In the genomic region with DNA sequence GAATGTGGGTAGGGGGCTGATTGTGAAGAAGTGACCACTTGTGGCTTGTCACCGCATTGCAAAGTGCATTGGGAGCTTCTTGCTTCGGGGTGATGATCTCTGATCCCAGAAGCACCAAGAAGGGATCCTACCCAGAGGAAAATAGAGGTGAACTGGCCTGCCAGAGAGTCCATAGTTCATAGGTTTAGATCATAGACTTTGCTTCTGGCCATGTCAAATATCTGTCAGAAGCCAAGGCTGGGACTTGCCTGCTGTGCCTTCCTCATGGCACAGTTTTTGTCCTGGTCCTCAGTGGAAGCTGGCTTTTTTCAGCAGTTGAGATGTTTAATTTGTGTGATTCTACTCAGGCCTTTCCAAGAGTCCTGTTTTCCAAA, we compare ENCODE assay signal across 8 cellular contexts. TPM values are rescaled to one million over a fixed set of nuclear protein-coding genes. Genes with fewer than 3 reads are reported as not detected.
A peak's percentile ranks its signal among the peaks of the same experiment; 100 is the strongest.
DNase-seq lines count a peak whose midpoint lies in the region; ATAC-seq and TF ChIP-seq lines count a peak whose summit lies in the region.

No MANE protein-coding gene starts in this region.

- intact Hi-C loops in Panc1 (cut with micrococcal nuclease; ENCODE audit: unreplicated experiment), result no loop called here
- intact Hi-C loops in esophagus squamous epithelium (cut with DNase I), result no loop called here
- intact Hi-C loops in prostate gland (cut with DNase I), result no loop called here

- H3K4me3 ChIP-seq in GM06990 (replicated peaks; ENCODE audit: low read depth, low read length) (peak overlapping the region; percentile 92), Panc1 (ENCODE audit: low read depth in 2 of 2, low read length in 2 of 2) (peak overlapping the region; percentile 86 to 95), esophagus squamous epithelium (peak overlapping the region; percentile 92 to 99 (median 96)), prostate gland (peak overlapping the region; percentile 72 to 97)

- H3K36me3 ChIP-seq in GM06990 (ENCODE audit: control insufficient read depth, insufficient read depth, low read length), result peaks cover 20% of the 10 kb centered on the region
- H3K36me3 ChIP-seq in Panc1 (ENCODE audit: control insufficient read depth, insufficient read depth, low read length), result peaks cover 11% of the 10 kb centered on the region; the same call in 1 of the 2 replicates
- H3K36me3 ChIP-seq in esophagus squamous epithelium, result peaks cover 22 to 33% (median 23%) of the 10 kb centered on the region in 3 donors
- peaks cover 19 to 26% of the 10 kb centered on the region in 2 donors for H3K36me3 ChIP-seq in prostate gland

- TF ChIP-seq POLR2A in esophagus squamous epithelium (IDR thresholded peaks at IDR 0.05) (no peak), prostate gland (IDR thresholded peaks at IDR 0.05) (no peak)

- in situ Hi-C loops in Panc1 (cut with HindIII; ENCODE audit: low pct_unique_long_range_greater_than_20kb, low sequenced_read_pairs), result no loop called here

- ATAC-seq in Panc1 (no peak), HG02870 (IDR thresholded peaks at IDR 0.05; ENCODE audit: unreplicated experiment) (no peak), HG03095 (IDR thresholded peaks at IDR 0.05; ENCODE audit: unreplicated experiment) (no peak)

- TSS peak; percentile 61 for BruUV-seq in Panc1 (replicated peaks; lab: Mats Ljungman, UMichigan)

- TF ChIP-seq CTCF in GM06990 (IDR thresholded peaks at IDR 0.05; ENCODE audit: insufficient read depth, low read length, poor library complexity, severe bottlenecking) (no peak), Panc1 (IDR thresholded peaks at IDR 0.05) (no peak), esophagus squamous epithelium (IDR thresholded peaks at IDR 0.05) (no peak), prostate gland (IDR thresholded peaks at IDR 0.05) (no peak), GM10266 (IDR thresholded peaks at IDR 0.05; ENCODE audit: control insufficient read depth, insufficient read depth, low read depth, missing control alignments) (no peak)

- H3K27ac ChIP-seq in Panc1 (ENCODE audit: low read length) (peak overlapping the region; percentile 92), esophagus squamous epithelium (peak overlapping the region; percentile 94 to 99 (median 95)), prostate gland (peak overlapping the region; percentile 85 to 96)

- no peaks in the 10 kb centered on the region for H3K9me3 ChIP-seq in Panc1 (ENCODE audit: control insufficient read depth, insufficient read depth, low read depth, low read length)
- H3K9me3 ChIP-seq in esophagus squamous epithelium, result no peaks in the 10 kb centered on the region
- H3K9me3 ChIP-seq in prostate gland, result no peaks in the 10 kb centered on the region

- POLR2A ChIA-PET in Panc1 (lab: Charles Lee), result interaction anchor here (0.6 kb wide), 1 partner anchor 42 kb away, joined by 3 read pairs; no protein-coding TSS in a partner anchor

- H3K27me3 ChIP-seq in GM06990 (replicated peaks; ENCODE audit: control insufficient read depth, insufficient read depth, low read length), result no peaks in the 10 kb centered on the region
- H3K27me3 ChIP-seq in Panc1 (ENCODE audit: control insufficient read depth, insufficient read depth, low read length), result no peaks in the 10 kb centered on the region
- H3K27me3 ChIP-seq in esophagus squamous epithelium, result no peaks in the 10 kb centered on the region
- H3K27me3 ChIP-seq in prostate gland (replicated peaks; ENCODE audit: insufficient read depth), result no peaks in the 10 kb centered on the region

- H3K4me1 ChIP-seq in Panc1 (ENCODE audit: control insufficient read depth, insufficient read depth, low read length) (peaks cover 19% of the 10 kb centered on the region), esophagus squamous epithelium (peaks cover 30 to 64% (median 30%) of the 10 kb centered on the region in 3 donors), prostate gland (replicated peaks) (peaks cover 6% of the 10 kb centered on the region)

- WGBS in esophagus squamous epithelium, 2 donors, result 0 to 5% methylated on average over 2 of the region's 2 CpGs
- WGBS in prostate gland, result 0% methylated on average over 2 of the region's 2 CpGs

- DNase-seq in GM06990 (ENCODE audit: extremely low read depth, insufficient read length) (no peak), Panc1 (ENCODE audit: low read depth, low spot score) (no peak), esophagus squamous epithelium (lab: John Stamatoyannopoulos, UW) (no peak), prostate gland (ENCODE audit: low spot score) (no peak), SHP77 treated with DMSO at 0.1 percent for 48 hours (lab: John Stamatoyannopoulos, UW) (no peak), GM10266 (ENCODE audit: extremely low spot score) (no peak)

- CTCF ChIA-PET in Panc1 (lab: Charles Lee), result no interaction called here

RNA-seq across cellular contexts. Expression of gene ZSWIM8, which starts 1.1 kb away (rescaled TPM):
- total RNA-seq in Panc1 (2021; ENCODE audit: unreplicated experiment) (109 TPM), esophagus squamous epithelium (100 to 1,000 TPM in 1 of 4 donors, 10 to 100 TPM in 3; 33.3 to 116 (median 83.9) TPM), prostate gland (100 to 1,000 TPM in 1 of 2 donors, 10 to 100 TPM in 1; 80.6 to 246 TPM)
- polyA plus RNA-seq in Panc1 (2012; ENCODE audit: insufficient read length), result 126 TPM

RNA-seq across cellular contexts. Expression of gene CHCHD1, which starts 4.7 kb away (rescaled TPM):
- 41.2 TPM for total RNA-seq in Panc1 (2021; ENCODE audit: unreplicated experiment)
- 71.5 TPM for polyA plus RNA-seq in Panc1 (2012; ENCODE audit: insufficient read length)
- total RNA-seq in esophagus squamous epithelium, result 10 to 100 TPM; 21.4 to 41.1 (median 32.8) TPM
- 10 to 100 TPM; 33.2 to 55.6 TPM for total RNA-seq in prostate gland

RNA-seq across cellular contexts. Expression of gene NDST2, which starts 24.9 kb away (rescaled TPM):
- total RNA-seq in Panc1 (2021; ENCODE audit: unreplicated experiment) (49.0 TPM), esophagus squamous epithelium (10 to 100 TPM; 20.6 to 30.3 (median 22.3) TPM), prostate gland (10 to 100 TPM; 39.7 to 57.4 TPM)
- 49.6 TPM for polyA plus RNA-seq in Panc1 (2012; ENCODE audit: insufficient read length)

RNA-seq across cellular contexts. Expression of gene SEC24C, which starts 42.3 kb away (rescaled TPM):
- 113 TPM for total RNA-seq in Panc1 (2021; ENCODE audit: unreplicated experiment)
- polyA plus RNA-seq in Panc1 (2012; ENCODE audit: insufficient read length), result 95.8 TPM
- total RNA-seq in esophagus squamous epithelium, result 10 to 100 TPM; 59.1 to 78.8 (median 64.6) TPM
- 10 to 100 TPM; 80.7 to 87.6 TPM for total RNA-seq in prostate gland
